In the genomic region with DNA sequence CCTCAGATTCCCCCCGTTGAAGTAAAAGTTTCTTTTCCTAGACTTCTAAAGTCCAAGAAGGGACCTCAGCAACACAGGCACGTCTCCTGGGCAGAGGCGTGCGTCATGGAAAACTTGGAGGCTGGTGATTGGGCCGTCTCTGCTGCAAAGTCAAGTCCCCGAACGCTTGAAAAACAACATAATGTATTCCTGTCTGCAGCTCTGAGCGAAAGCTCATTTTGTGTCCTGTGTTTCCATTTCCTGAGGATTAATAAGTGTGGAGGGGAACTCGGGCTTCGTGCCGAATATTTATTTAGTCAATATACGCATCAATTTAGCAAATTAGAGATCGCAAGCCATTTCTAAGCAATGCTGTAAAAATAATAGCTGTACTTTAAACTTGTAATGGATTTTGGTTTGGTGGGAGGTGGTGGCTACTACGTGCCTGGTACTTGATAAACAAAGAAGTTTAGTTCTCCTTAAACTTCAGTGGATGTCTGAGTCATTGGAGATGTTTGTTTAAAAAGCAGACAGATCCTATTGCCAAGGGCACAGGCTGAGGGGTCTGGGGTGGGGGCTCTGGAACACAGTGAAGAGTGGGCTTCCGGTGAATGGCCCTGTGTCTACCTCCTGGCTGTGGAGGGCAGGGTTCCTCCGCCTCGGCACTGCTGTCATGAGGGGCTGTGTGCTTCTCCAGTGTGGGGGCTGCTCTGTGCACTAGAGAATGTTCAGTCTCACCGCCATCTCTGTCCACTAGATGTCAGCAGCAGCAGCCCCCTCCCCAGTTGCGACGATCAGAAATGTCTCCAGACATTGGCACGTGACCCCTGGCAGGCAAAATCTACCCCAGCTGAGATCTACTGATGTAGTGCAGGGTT, we compare ENCODE assay signal across 1 cellular context.
TF ChIP-seq lines count a peak whose summit lies in the region.

No MANE protein-coding gene starts in this region.

TF ChIP-seq in H1, 55 proteins besides CTCF, POLR2A, EP300 and RAD21:
- TF ChIP-seq GABPA (IDR thresholded peaks at IDR 0.05; ENCODE audit: borderline replicate concordance, insufficient read depth, low read length) (no peak), ASH2L (IDR thresholded peaks at IDR 0.05; ENCODE audit: low read length) (no peak), POU5F1 (IDR thresholded peaks at IDR 0.05; ENCODE audit: low read depth, low read length) (no peak), RBBP5 (IDR thresholded peaks at IDR 0.05; ENCODE audit: borderline replicate concordance, low read depth, low read length) (no peak), TEAD4 (IDR thresholded peaks at IDR 0.05; ENCODE audit: low read depth, low read length) (0 out of 2 replicates have a peak, but pooled peaks have one; percentile 8), EZH2 (IDR thresholded peaks at IDR 0.05; ENCODE audit: low read depth, low read length, severe bottlenecking) (no peak), HDAC2 (IDR thresholded peaks at IDR 0.05; ENCODE audit: borderline replicate concordance in 1 of 2, low read depth in 2 of 2, low read length in 2 of 2) (no peak), CBX5 (IDR thresholded peaks at IDR 0.05; ENCODE audit: low read depth, low read length) (no peak), ZNF274 (IDR thresholded peaks at IDR 0.05; ENCODE audit: borderline replicate concordance, extremely low read depth, low read length) (no peak), TAF7 (optimal IDR thresholded peaks at IDR 0.05; ENCODE audit: borderline replicate concordance, low read depth, low read length) (no peak), CHD2 (IDR thresholded peaks at IDR 0.05; ENCODE audit: low read length) (no peak)
- TF ChIP-seq, protein P1, sequence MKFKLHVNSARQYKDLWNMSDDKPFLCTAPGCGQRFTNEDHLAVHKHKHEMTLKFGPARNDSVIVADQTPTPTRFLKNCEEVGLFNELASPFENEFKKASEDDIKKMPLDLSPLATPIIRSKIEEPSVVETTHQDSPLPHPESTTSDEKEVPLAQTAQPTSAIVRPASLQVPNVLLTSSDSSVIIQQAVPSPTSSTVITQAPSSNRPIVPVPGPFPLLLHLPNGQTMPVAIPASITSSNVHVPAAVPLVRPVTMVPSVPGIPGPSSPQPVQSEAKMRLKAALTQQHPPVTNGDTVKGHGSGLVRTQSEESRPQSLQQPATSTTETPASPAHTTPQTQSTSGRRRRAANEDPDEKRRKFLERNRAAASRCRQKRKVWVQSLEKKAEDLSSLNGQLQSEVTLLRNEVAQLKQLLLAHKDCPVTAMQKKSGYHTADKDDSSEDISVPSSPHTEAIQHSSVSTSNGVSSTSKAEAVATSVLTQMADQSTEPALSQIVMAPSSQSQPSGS (IDR thresholded peaks at IDR 0.05; ENCODE audit: low read length) = no peak
- TF ChIP-seq, protein P2, sequence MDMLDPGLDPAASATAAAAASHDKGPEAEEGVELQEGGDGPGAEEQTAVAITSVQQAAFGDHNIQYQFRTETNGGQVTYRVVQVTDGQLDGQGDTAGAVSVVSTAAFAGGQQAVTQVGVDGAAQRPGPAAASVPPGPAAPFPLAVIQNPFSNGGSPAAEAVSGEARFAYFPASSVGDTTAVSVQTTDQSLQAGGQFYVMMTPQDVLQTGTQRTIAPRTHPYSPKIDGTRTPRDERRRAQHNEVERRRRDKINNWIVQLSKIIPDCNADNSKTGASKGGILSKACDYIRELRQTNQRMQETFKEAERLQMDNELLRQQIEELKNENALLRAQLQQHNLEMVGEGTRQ (IDR thresholded peaks at IDR 0.05; ENCODE audit: low read length) = peak; percentile 73
- TF ChIP-seq, protein P3, sequence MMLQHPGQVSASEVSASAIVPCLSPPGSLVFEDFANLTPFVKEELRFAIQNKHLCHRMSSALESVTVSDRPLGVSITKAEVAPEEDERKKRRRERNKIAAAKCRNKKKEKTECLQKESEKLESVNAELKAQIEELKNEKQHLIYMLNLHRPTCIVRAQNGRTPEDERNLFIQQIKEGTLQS (IDR thresholded peaks at IDR 0.05; ENCODE audit: insufficient read depth, low read depth, low read length) = no peak
TF ChIP-seq in H1: peak in this region for 2.
